26 cellular contexts compared by ENCODE assay signal in the genomic region with DNA sequence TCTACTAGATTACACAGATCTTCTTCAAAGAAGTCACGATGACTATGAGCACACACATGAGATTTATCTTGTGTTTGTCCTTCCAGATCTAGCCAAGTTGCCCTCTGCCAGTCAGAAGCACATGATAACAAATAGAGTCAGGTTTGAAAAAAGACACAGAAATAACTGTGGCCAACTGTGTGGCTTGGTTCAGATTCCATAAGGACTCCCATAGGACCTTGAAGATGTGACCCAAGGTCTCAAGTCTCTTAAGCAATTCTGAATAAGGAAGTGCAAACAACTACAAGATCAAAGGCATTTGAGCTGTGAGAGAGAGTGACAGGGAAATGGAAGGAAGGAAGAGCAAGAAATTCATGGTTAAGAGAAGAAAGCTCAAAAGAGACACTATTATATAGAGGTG.
DNase-seq lines count a peak whose midpoint lies in the region; ATAC-seq and TF ChIP-seq lines count a peak whose summit lies in the region.
"Had no signal": no experiment of that assay in that cellular context is flagged by ENCODE, and none has a peak within 500 bp of the region (broad histone marks: within the 10 kb centered on the region; RNA-seq: fewer than 3 reads in every experiment).

No MANE protein-coding gene starts in this region.

- TF ChIP-seq CTCF in NB4 (IDR thresholded peaks at IDR 0.05; ENCODE audit: low read depth, low read length): no peak

- no peak overlapping the region for H3K4me3 ChIP-seq in BLaER1 treated with 17β-estradiol and CSF1 and Interleukin-3, amounts not matched to agents 10 nM and 100 nM
- H3K4me3 ChIP-seq in NB4 (ENCODE audit: low read depth, low read length): no peak overlapping the region
- H3K4me3 ChIP-seq: GM12878, GM23338, SK-N-MC had no signal

- peak overlapping the region in 9 of 11 experiments; percentile 9 to 65 (median 45); a peak in 17 of 22 replicates for H3K4me2 ChIP-seq in BLaER1 treated with 17β-estradiol and CSF1 and Interleukin-3, amounts not matched to agents 10 nM and 100 nM
- H3K4me2 ChIP-seq: GM23338 had no signal

- no peaks in the 10 kb centered on the region; a peak in 1 of 22 replicates for H3K27me3 ChIP-seq in BLaER1 treated with 17β-estradiol and CSF1 and Interleukin-3, amounts not matched to agents 10 nM and 100 nM

- peak; percentile 59 for ATAC-seq in sciatic nerve
- ATAC-seq: GM12878, GM23338, Panc1 had no signal

- H4K20me1 ChIP-seq in BLaER1 treated with 17β-estradiol and CSF1 and Interleukin-3, amounts not matched to agents 10 nM and 100 nM: no peaks in the 10 kb centered on the region

- peak; percentile 4 for DNase-seq in NB4 (ENCODE audit: low read depth)
- DNase-seq in fibroblast of gingiva (ENCODE audit: low read depth): peak; percentile 8
- DNase-seq in sciatic nerve (ENCODE audit: low spot score): no peak
- DNase-seq in stimulated activated CD4-positive, alpha-beta T cell treated with anti-CD3 and anti-CD28 coated beads, Interleukin-1b, Interleukin-23, amount 100 ng/mL, for 48 hours: no peak
- no peak for DNase-seq in NCI-H226
- DNase-seq in HUDEP-2 (lab: John Stamatoyannopoulos, UW; ENCODE audit: unreplicated experiment in 76 of 76): no peak
- DNase-seq: C1 segment of cervical spinal cord; CD4-positive, alpha-beta memory T cell; COR-L47; DMS53; EL; GDM1; H9; HFFc6; KBM-7; NCI-H1417; NCI-H1694; NCI-H2029 treated with DMSO at 0.1 percent for 48 hours; NCI-H69; SHP77 treated with DMSO at 0.1 percent for 48 hours had no signal

- peak overlapping the region in 7 of 11 experiments; percentile 46 to 75 (median 62); a peak in 12 of 22 replicates for H3K27ac ChIP-seq in BLaER1 treated with 17β-estradiol and CSF1 and Interleukin-3, amounts not matched to agents 10 nM and 100 nM
- H3K27ac ChIP-seq: RWPE1, SK-N-MC had no signal

- no peaks in the 10 kb centered on the region for H3K36me3 ChIP-seq in BLaER1 treated with 17β-estradiol and CSF1 and Interleukin-3, amounts not matched to agents 10 nM and 100 nM

- H3K9ac ChIP-seq in BLaER1 treated with 17β-estradiol and CSF1 and Interleukin-3, amounts not matched to agents 10 nM and 100 nM: no peak overlapping the region

- peaks cover 0 to 26% (median 17%) of the 10 kb centered on the region in 10 experiments; a peak in 16 of 20 replicates for H3K4me1 ChIP-seq in BLaER1 treated with 17β-estradiol and CSF1 and Interleukin-3, amounts not matched to agents 10 nM and 100 nM

- intact Hi-C loops in sciatic nerve (cut with DNase I): no loop called here

- TF ChIP-seq POLR2A in NB4 (IDR thresholded peaks at IDR 0.05; ENCODE audit: extremely low read depth, insufficient read length): no peak

- H3K9me3 ChIP-seq in BLaER1 treated with 17β-estradiol and CSF1 and Interleukin-3, amounts not matched to agents 10 nM and 100 nM (replicated peaks in 1 of 11): no peaks in the 10 kb centered on the region; a peak in 1 of 22 replicates

Comparison
In these comparisons a context has a peak if more than half of its experiments do, and no peak if none do; other contexts are left out.
1. DNase-seq: peak in NB4 (single experiment) and fibroblast of gingiva (single experiment); none in sciatic nerve (single experiment), stimulated activated CD4-positive, alpha-beta T cell treated with anti-CD3 and anti-CD28 coated beads, Interleukin-1b, Interleukin-23, amount 100 ng/mL, for 48 hours (single experiment), NCI-H226 (single experiment) and HUDEP-2 (0 of 76).